In the genomic region with DNA sequence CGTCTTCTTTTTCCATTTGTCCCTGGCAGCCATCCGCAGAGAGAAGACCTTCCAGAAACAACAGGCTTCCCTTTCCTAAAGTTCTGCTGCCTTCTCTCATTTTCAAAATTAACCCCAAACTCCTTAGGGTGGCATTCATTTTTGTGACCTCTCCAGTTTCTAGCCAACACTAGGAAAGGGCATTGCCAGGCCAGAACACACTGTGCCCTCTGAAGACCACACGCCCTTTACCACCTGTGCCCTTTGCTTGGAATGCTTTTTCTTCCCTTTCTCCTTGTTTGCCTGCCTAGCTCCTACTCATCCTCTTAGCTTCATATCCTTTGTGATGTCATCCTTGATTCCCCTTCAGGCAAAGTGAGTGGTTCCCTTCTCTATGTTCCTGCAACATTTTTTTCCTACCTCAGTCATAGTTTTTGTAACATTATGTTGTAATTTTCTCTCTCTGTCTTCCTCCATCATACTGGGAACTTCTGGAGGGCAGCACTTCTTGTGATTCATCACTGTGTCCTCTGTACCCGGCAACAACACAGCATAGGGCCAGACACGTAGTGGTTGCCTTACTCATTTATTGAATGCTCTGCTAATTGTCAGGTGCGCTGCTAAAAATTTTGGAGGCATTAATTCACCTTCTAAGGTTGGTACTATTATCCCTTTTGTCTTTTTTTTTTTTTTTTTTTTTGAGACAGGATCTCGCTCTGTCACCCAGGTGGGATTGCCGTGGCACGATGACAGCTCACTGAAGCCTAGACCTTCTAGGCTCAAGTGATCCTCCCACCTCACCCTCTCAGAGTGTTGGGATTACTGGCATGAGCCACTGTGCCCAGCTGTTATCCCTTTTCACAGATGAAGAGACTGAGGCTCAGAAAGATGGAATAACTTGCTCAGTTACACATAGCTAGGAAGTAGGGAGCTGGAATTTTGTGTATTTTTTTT, we compare ENCODE assay signal across 6 cellular contexts. TPM values are rescaled to one million over a fixed set of nuclear protein-coding genes. Genes with fewer than 3 reads are reported as not detected.
A peak's percentile ranks its signal among the peaks of the same experiment; 100 is the strongest.
DNase-seq lines count a peak whose midpoint lies in the region; ATAC-seq and TF ChIP-seq lines count a peak whose summit lies in the region.

No MANE protein-coding gene starts in this region.

- WGBS in right cardiac atrium, result 55% methylated on average over 9 of the region's 9 CpGs
- WGBS in urinary bladder, result 60% methylated on average over 9 of the region's 9 CpGs

- H3K9me3 ChIP-seq in PC-9 (ENCODE audit: insufficient read depth, low read depth) (no peaks in the 10 kb centered on the region), right cardiac atrium (ENCODE audit: control insufficient read depth, low read length) (no peaks in the 10 kb centered on the region)

- H3F3A ChIP-seq in PC-9 (ENCODE audit: insufficient read depth, low read depth), result peaks cover 33% of the 10 kb centered on the region

- no peak for TF ChIP-seq CTCF in PC-9 (conservative IDR thresholded peaks at IDR 0.05)

- TSS peak; percentile 44 for BruUV-seq in PC-9 (replicated peaks; lab: Mats Ljungman, UMichigan)

- POLR2A ChIA-PET in PC-9 (lab: Charles Lee; ENCODE audit: unreplicated experiment), result interaction anchor here (0.6 to 2.0 kb wide), 13 partner anchors 10 to 360 kb away, joined by 3 to 108 read pairs (median 16); a partner anchor contains a TSS

- H3K4me1 ChIP-seq in PC-9 (replicated peaks; ENCODE audit: insufficient read depth) (peaks cover 16% of the 10 kb centered on the region), right cardiac atrium (ENCODE audit: control insufficient read depth, insufficient read depth, low read length) (peaks cover 2% of the 10 kb centered on the region), urinary bladder (ENCODE audit: insufficient read depth) (peaks cover 2% of the 10 kb centered on the region)

- H3K36me3 ChIP-seq in PC-9 (ENCODE audit: low read depth), result peaks cover 31% of the 10 kb centered on the region
- H3K36me3 ChIP-seq in urinary bladder (ENCODE audit: insufficient read depth), result peaks cover 5% of the 10 kb centered on the region

- H3K27me3 ChIP-seq in PC-9 (ENCODE audit: insufficient read depth, low read depth) (no peaks in the 10 kb centered on the region), right cardiac atrium (ENCODE audit: control insufficient read depth, insufficient read depth) (no peaks in the 10 kb centered on the region)

- H2AFZ ChIP-seq in PC-9, result peak overlapping the region; percentile 40; the same call in 1 of the 2 replicates

- intact Hi-C loops in PC-9 (cut with micrococcal nuclease; ENCODE audit: unreplicated experiment), result no loop called here
- intact Hi-C loops in right cardiac atrium (cut with DNase I), result no loop called here

- peak overlapping the region; percentile 87 for H3K4me2 ChIP-seq in PC-9

- no peaks in the 10 kb centered on the region; the same call in 1 of the 2 replicates for H4K20me1 ChIP-seq in PC-9 (ENCODE audit: insufficient read depth)

- DNase-seq in AG08395 (ENCODE audit: low spot score), result peak; percentile 66
- DNase-seq in PC-9, result peak in 1 of 2 experiments; percentile 92
- DNase-seq in right cardiac atrium, result peak in 1 of 3 donors; percentile 61

- CTCF ChIA-PET in PC-9 (lab: Charles Lee), result interaction anchor here (0.7 to 2.9 kb wide), 5 partner anchors 24 to 339 kb away, joined by 3 to 49 read pairs (median 5); a partner anchor contains a TSS

- ATAC-seq in right cardiac atrium, result peak in 1 of 2 donors; percentile 24
- no peak for ATAC-seq in HG02885 (IDR thresholded peaks at IDR 0.05; ENCODE audit: poor library complexity, unreplicated experiment)
- no peak for ATAC-seq in HG03025 (IDR thresholded peaks at IDR 0.05; ENCODE audit: low FRiP score, unreplicated experiment)

- no peaks in the 10 kb centered on the region for H3K9me2 ChIP-seq in PC-9 (ENCODE audit: insufficient read depth)

- H3K4me3 ChIP-seq in PC-9, result peak overlapping the region; percentile 74
- peak overlapping the region; percentile 83 for H3K4me3 ChIP-seq in right cardiac atrium (ENCODE audit: low read length)
- peak overlapping the region; percentile 74 for H3K4me3 ChIP-seq in urinary bladder (ENCODE audit: low read depth, low read length)

- peaks cover 40% of the 10 kb centered on the region for H3K79me2 ChIP-seq in PC-9 (ENCODE audit: low read depth)

- H3K27ac ChIP-seq in PC-9, result peak overlapping the region; percentile 91
- peak overlapping the region; percentile 99 for H3K27ac ChIP-seq in right cardiac atrium (ENCODE audit: low read length)
- peak overlapping the region; percentile 79 for H3K27ac ChIP-seq in urinary bladder (ENCODE audit: low read depth)

RNA-seq across cellular contexts. Expression of a gene that starts 1.0 kb away (rescaled TPM):
- total RNA-seq in PC-9 (2021) (81.4 and 84.3 TPM in 2 replicates), right cardiac atrium (10 to 100 TPM; 72.3 to 76.4 (median 75.2) TPM), urinary bladder (41.2 TPM)
- polyA plus RNA-seq in right cardiac atrium (77.0 TPM), urinary bladder (64.5 TPM)

RNA-seq across cellular contexts. Expression of a gene that starts 10.3 kb away (rescaled TPM):
- total RNA-seq in PC-9 (2021) (41.5 and 66.5 TPM in 2 replicates), right cardiac atrium (10 to 100 TPM; 43.8 to 50.8 (median 48.3) TPM), urinary bladder (10.4 TPM)
- polyA plus RNA-seq in right cardiac atrium (42.2 TPM), urinary bladder (56.0 TPM)

RNA-seq across cellular contexts. Expression of a gene that starts 17.0 kb away (rescaled TPM):
- total RNA-seq in PC-9 (2021) (147 and 154 TPM in 2 replicates), right cardiac atrium (under 1 TPM in 2 of 4 donors, not detected in 2; 0.15 to 0.40 TPM), urinary bladder (1.6 TPM)
- polyA plus RNA-seq in right cardiac atrium (0.41 TPM), urinary bladder (1.6 TPM)

RNA-seq across cellular contexts. Expression of a gene that starts 23.9 kb away (rescaled TPM):
- total RNA-seq in PC-9 (2021), result 46.0 and 59.9 TPM in 2 replicates
- 10 to 100 TPM; 40.8 to 56.0 (median 47.1) TPM for total RNA-seq in right cardiac atrium
- polyA plus RNA-seq in right cardiac atrium, result 68.0 TPM
- total RNA-seq in urinary bladder, result 43.8 TPM
- polyA plus RNA-seq in urinary bladder, result 210 TPM

RNA-seq across cellular contexts. Expression of a gene that starts 29.7 kb away (rescaled TPM):
- total RNA-seq in PC-9 (2021) (7.7 and 9.2 TPM in 2 replicates), right cardiac atrium (1 to 10 TPM in 2 of 4 donors, under 1 TPM in 2; 0.36 to 1.5 (median 0.88) TPM), urinary bladder (1.1 TPM)
- polyA plus RNA-seq in right cardiac atrium (0.79 TPM), urinary bladder (4.7 TPM)

Comparison
In these comparisons a context has a peak if more than half of its experiments do, and no peak if none do; other contexts are left out.
1. RNA of a gene that starts 17.0 kb away (total RNA-seq): 147 to 154 TPM in PC-9; 1.6 TPM in urinary bladder (single experiment) and 0.15 to 0.40 TPM in right cardiac atrium; every median in the first group is over 10 times any median in the second.
2. Peak in every context shown above with its lines, with median percentiles within 50 percentile points of each other: H3K27ac ChIP-seq and H3K4me3 ChIP-seq.